ENCODE assay signal across 16 cellular contexts in genomic region chrX:153931151-153931550, GRCh38. TPM values are rescaled to one million over a fixed set of nuclear protein-coding genes. Genes with fewer than 3 reads are reported as not detected.
DNase-seq lines count a peak whose midpoint lies in the region; ATAC-seq, FAIRE-seq and TF ChIP-seq lines count a peak whose summit lies in the region.
"Had no signal": no experiment of that assay in that cellular context is flagged by ENCODE, and none has a peak within 500 bp of the region (broad histone marks: within the 10 kb centered on the region; RNA-seq: fewer than 3 reads in every experiment).

No MANE protein-coding gene starts in this region.

- peaks cover 40% of the 10 kb centered on the region for H3K36me3 ChIP-seq in DND-41 (ENCODE audit: insufficient read depth, low read length)
- H3K36me3 ChIP-seq in effector memory CD4-positive, alpha-beta T cell (ENCODE audit: control insufficient read depth, insufficient read depth, low read length), result peaks cover 8% of the 10 kb centered on the region

- CTCF ChIA-PET in A549 (lab: Yijun Ruan, JAX), result interaction anchor here (0.6 to 25.1 kb wide), 3 partner anchors 8 to 105 kb away, joined by 3 to 363 read pairs (median 26); partner anchors contain the start of gene RENBP

- no peak for DNase-seq in A549 (ENCODE audit: low read depth in 1 of 2, low spot score in 1 of 2)
- no peak for DNase-seq in DND-41
- DNase-seq in activated naive CD8-positive, alpha-beta T cell treated with anti-CD3 and anti-CD28 coated beads, Interleukin-2, amount 10 ng/mL, durations not matched to agents 7 days and 5 days, result no peak
- no peak for DNase-seq in ACHN
- DNase-seq in effector memory CD4-positive, alpha-beta T cell, result no peak
- DNase-seq: activated CD4-positive, CD25-positive, alpha-beta regulatory T cell treated with anti-CD3 and anti-CD28 coated beads, Interleukin-2, amount 50 U/mL, for 72 hours; activated T-cell treated with anti-CD3 and anti-CD28 coated beads, Interleukin-2, amount 50 U/mL, for 48 hours; H9; MM.1S; NCI-H1930; NCI-H510A had no signal

- no peaks in the 10 kb centered on the region for H3K9me3 Mint-ChIP-seq in activated naive CD8-positive, alpha-beta T cell treated with anti-CD3 and anti-CD28 coated beads, Interleukin-2, amount 10 ng/mL, durations not matched to agents 7 days and 5 days
- H3K9me3 Mint-ChIP-seq: T-helper 2 cell treated with Interferon-gamma antibody and Interleukin-4, amounts not matched to agents 5 μg/mL and 100 μg/mL, for 36 hours had no signal

- in situ Hi-C loops in ACHN (cut with HindIII; ENCODE audit: low pct_ligation_motif_present, low pct_unique_long_range_greater_than_20kb, low sequenced_read_pairs), result no loop called here

- no peaks in the 10 kb centered on the region for H3K27me3 ChIP-seq in DND-41 (ENCODE audit: insufficient read depth, low read length, poor library complexity)
- no peaks in the 10 kb centered on the region for H3K27me3 ChIP-seq in effector memory CD4-positive, alpha-beta T cell (replicated peaks; ENCODE audit: control insufficient read depth, insufficient read depth, low read length, poor library complexity, severe bottlenecking)
- H3K27me3 ChIP-seq: ascending aorta had no signal

- H3K4me2 ChIP-seq in A549, result no peak overlapping the region
- peak overlapping the region; percentile 42; the same call in 1 of the 2 replicates for H3K4me2 ChIP-seq in DND-41 (ENCODE audit: insufficient read depth, low read length)

- H4K20me1 ChIP-seq in DND-41 (ENCODE audit: insufficient read depth, low read length), result no peaks in the 10 kb centered on the region

- no peak for FAIRE-seq in A549 (lab: Jason Lieb, UNC)
- FAIRE-seq: colon had no signal

- H3K9ac ChIP-seq in DND-41 (ENCODE audit: low read depth, low read length), result no peak overlapping the region

- peaks cover 15% of the 10 kb centered on the region for H3K4me1 Mint-ChIP-seq in activated naive CD8-positive, alpha-beta T cell treated with anti-CD3 and anti-CD28 coated beads, Interleukin-2, amount 10 ng/mL, durations not matched to agents 7 days and 5 days

- H3K9me3 ChIP-seq in A549 (no peaks in the 10 kb centered on the region), DND-41 (ENCODE audit: insufficient read depth, low read length, severe bottlenecking) (no peaks in the 10 kb centered on the region)
- no peaks in the 10 kb centered on the region for H3K9me3 ChIP-seq in effector memory CD4-positive, alpha-beta T cell (ENCODE audit: control insufficient read depth, low read length)
- H3K9me3 ChIP-seq: ascending aorta had no signal

- H3K4me3 ChIP-seq in A549, result no peak overlapping the region
- no peak overlapping the region for H3K4me3 ChIP-seq in DND-41 (ENCODE audit: low read depth in 1 of 2, low read length in 2 of 2)
- H3K4me3 ChIP-seq in effector memory CD4-positive, alpha-beta T cell (ENCODE audit: insufficient read depth, low read depth, low read length, poor library complexity, severe bottlenecking), result no peak overlapping the region
- H3K4me3 ChIP-seq: ascending aorta had no signal

- no peak for ATAC-seq in A549
- no peak for ATAC-seq in DND-41 (ENCODE audit: insufficient read depth, low read depth)
- ATAC-seq in activated naive CD8-positive, alpha-beta T cell treated with anti-CD3 and anti-CD28 coated beads, Interleukin-2, amount 10 ng/mL, durations not matched to agents 7 days and 5 days (ENCODE audit: low read depth), result no peak
- no peak for ATAC-seq in HG02588 (IDR thresholded peaks at IDR 0.05; ENCODE audit: unreplicated experiment)

- H3K27ac Mint-ChIP-seq in activated naive CD8-positive, alpha-beta T cell treated with anti-CD3 and anti-CD28 coated beads, Interleukin-2, amount 10 ng/mL, durations not matched to agents 7 days and 5 days, result peak overlapping the region; percentile 62
- H3K27ac Mint-ChIP-seq: progenitor cell of endocrine pancreas had no signal

- POLR2A ChIA-PET in A549 (lab: Yijun Ruan, JAX), result no interaction called here
- POLR2A ChIA-PET in activated naive CD8-positive, alpha-beta T cell treated with anti-CD3 and anti-CD28 coated beads, Interleukin-2, amount 10 ng/mL, durations not matched to agents 7 days and 5 days (lab: Charles Lee), result no interaction called here

- TF ChIP-seq RAD21 in A549 (conservative IDR thresholded peaks at IDR 0.05 in 1 of 2, IDR thresholded peaks at IDR 0.05 in 1 of 2), result no peak

- no peaks in the 10 kb centered on the region for H3K27me3 Mint-ChIP-seq in activated naive CD8-positive, alpha-beta T cell treated with anti-CD3 and anti-CD28 coated beads, Interleukin-2, amount 10 ng/mL, durations not matched to agents 7 days and 5 days
- H3K27me3 Mint-ChIP-seq: progenitor cell of endocrine pancreas had no signal

- peaks cover 23% of the 10 kb centered on the region for H3K4me1 ChIP-seq in A549
- peaks cover 75% of the 10 kb centered on the region for H3K4me1 ChIP-seq in DND-41 (ENCODE audit: insufficient read depth, low read length)
- H3K4me1 ChIP-seq in effector memory CD4-positive, alpha-beta T cell (ENCODE audit: control insufficient read depth, insufficient read depth, low read length, poor library complexity, severe bottlenecking), result peaks cover 19% of the 10 kb centered on the region

- H3K27ac ChIP-seq in A549 (no peak overlapping the region), DND-41 (ENCODE audit: low read length) (peak overlapping the region; percentile 50)
- H3K27ac ChIP-seq in effector memory CD4-positive, alpha-beta T cell (ENCODE audit: insufficient read depth, low read length, poor library complexity, severe bottlenecking), result no peak overlapping the region
- H3K27ac ChIP-seq: ascending aorta had no signal

- peaks cover 55% of the 10 kb centered on the region for H3K79me2 ChIP-seq in DND-41 (ENCODE audit: insufficient read depth, low read length)

- H3K36me3 Mint-ChIP-seq in activated naive CD8-positive, alpha-beta T cell treated with anti-CD3 and anti-CD28 coated beads, Interleukin-2, amount 10 ng/mL, durations not matched to agents 7 days and 5 days, result peaks cover 9% of the 10 kb centered on the region

- TF ChIP-seq CTCF in A549 (IDR thresholded peaks at IDR 0.05), result no peak
- TF ChIP-seq CTCF in DND-41 (IDR thresholded peaks at IDR 0.05; ENCODE audit: borderline replicate concordance, extremely low read depth, low read length, poor library complexity, severe bottlenecking), result no peak

- no peak for TF ChIP-seq POLR2A in A549 (IDR thresholded peaks at IDR 0.05; ENCODE audit: low read length)

- WGBS in A549 (ENCODE audit: missing lambda C conversion rate), result 93% methylated on average over 4 of the region's 8 CpGs

- H3K4me3 Mint-ChIP-seq in activated naive CD8-positive, alpha-beta T cell treated with anti-CD3 and anti-CD28 coated beads, Interleukin-2, amount 10 ng/mL, durations not matched to agents 7 days and 5 days, result no peak overlapping the region

- no peak overlapping the region for H2AFZ ChIP-seq in DND-41 (ENCODE audit: low read depth, low read length)

- no peak for TF ChIP-seq EP300 in A549 (IDR thresholded peaks at IDR 0.05)

TF ChIP-seq in A549, 52 proteins besides CTCF, POLR2A, EP300 and RAD21:
- no peak for TF ChIP-seq MAX (IDR thresholded peaks at IDR 0.05)
- peak; percentile 77 for TF ChIP-seq MAFK (IDR thresholded peaks at IDR 0.05; ENCODE audit: partially characterized antibody)
TF ChIP-seq in A549: peak in this region for 1.

RNA-seq across cellular contexts. Expression of gene NAA10, which starts 3.7 kb away (rescaled TPM):
- polyA plus RNA-seq in A549 (2011; rRNA removed), result 63.5 and 88.8 TPM in 2 replicates
- polyA plus RNA-seq in A549 (2012; cell fraction: cytosol; rRNA removed), result 224 and 258 TPM in 2 replicates
- polyA plus RNA-seq in A549 (2012; cell fraction: nucleus; rRNA removed), result 239 and 267 TPM in 2 replicates
- polyA plus RNA-seq in A549 (2017; fragmentation: RNase III; extraction: RNeasy Plus Mini Kit Qiagen cat#74134 plus additional on column Dnase treatment), result 230 to 251 TPM (median 237 TPM) in 3 replicates
- polyA minus RNA-seq in A549 (2011; rRNA and poly(A)+ RNA removed), result 77.6 and 92.3 TPM in 2 replicates
- total RNA-seq in activated naive CD8-positive, alpha-beta T cell treated with anti-CD3 and anti-CD28 coated beads, Interleukin-2, amount 10 ng/mL, durations not matched to agents 7 days and 5 days, result 10 to 100 TPM; 79.5 to 84.3 TPM

RNA-seq across cellular contexts. Expression of gene ARHGAP4, which starts 5.1 kb away (rescaled TPM):
- polyA plus RNA-seq in A549 (2011; rRNA removed), result 0.78 and 0.95 TPM in 2 replicates
- polyA plus RNA-seq in A549 (2012; cell fraction: cytosol; rRNA removed), result 0.70 and 0.82 TPM in 2 replicates
- polyA plus RNA-seq in A549 (2012; cell fraction: nucleus; rRNA removed), result 8.9 and 9.7 TPM in 2 replicates
- polyA plus RNA-seq in A549 (2017; fragmentation: RNase III; extraction: RNeasy Plus Mini Kit Qiagen cat#74134 plus additional on column Dnase treatment), result 0.98 to 2.3 TPM (median 1.1 TPM) in 3 replicates
- 2.1 and 2.8 TPM in 2 replicates for polyA minus RNA-seq in A549 (2011; rRNA and poly(A)+ RNA removed)
- total RNA-seq in activated naive CD8-positive, alpha-beta T cell treated with anti-CD3 and anti-CD28 coated beads, Interleukin-2, amount 10 ng/mL, durations not matched to agents 7 days and 5 days, result 100 to 1,000 TPM; 341 to 356 TPM

RNA-seq across cellular contexts. Expression of gene RENBP, which starts 13.3 kb away (rescaled TPM):
- polyA plus RNA-seq in A549 (2011; rRNA removed), result not detected in 2 replicates
- polyA plus RNA-seq in A549 (2012; cell fraction: cytosol; rRNA removed), result 0.05 and 0.07 TPM in 2 replicates
- 0.19 and 0.27 TPM in 2 replicates for polyA plus RNA-seq in A549 (2012; cell fraction: nucleus; rRNA removed)
- polyA plus RNA-seq in A549 (2017; fragmentation: RNase III; extraction: RNeasy Plus Mini Kit Qiagen cat#74134 plus additional on column Dnase treatment), result not detected in 3 replicates
- not detected in 2 replicates for polyA minus RNA-seq in A549 (2011; rRNA and poly(A)+ RNA removed)
- 10 to 100 TPM; 18.1 to 18.8 TPM for total RNA-seq in activated naive CD8-positive, alpha-beta T cell treated with anti-CD3 and anti-CD28 coated beads, Interleukin-2, amount 10 ng/mL, durations not matched to agents 7 days and 5 days

RNA-seq across cellular contexts. Expression of gene AVPR2, which starts 26.7 kb away (rescaled TPM):
- polyA plus RNA-seq in A549 (2011; rRNA removed) (not detected in 2 replicates), A549 (2017; fragmentation: RNase III; extraction: RNeasy Plus Mini Kit Qiagen cat#74134 plus additional on column Dnase treatment) (0.05 TPM in 1 of 3 replicates, not detected in the others)
- 0.03 and 0.05 TPM in 2 replicates for polyA plus RNA-seq in A549 (2012; cell fraction: cytosol; rRNA removed)
- 0.04 TPM in 1 of 2 replicates, not detected in the other for polyA plus RNA-seq in A549 (2012; cell fraction: nucleus; rRNA removed)
- not detected in 2 replicates for polyA minus RNA-seq in A549 (2011; rRNA and poly(A)+ RNA removed)
- total RNA-seq in activated naive CD8-positive, alpha-beta T cell treated with anti-CD3 and anti-CD28 coated beads, Interleukin-2, amount 10 ng/mL, durations not matched to agents 7 days and 5 days, result not detected
- total RNA-seq: H9, progenitor cell of endocrine pancreas had no signal

RNA-seq across cellular contexts. Expression of gene HCFC1, which starts 40.5 kb away (rescaled TPM):
- polyA plus RNA-seq in A549 (2011; rRNA removed) (4.4 and 11.9 TPM in 2 replicates), A549 (2017; fragmentation: RNase III; extraction: RNeasy Plus Mini Kit Qiagen cat#74134 plus additional on column Dnase treatment) (31.0 to 33.3 TPM (median 32.9 TPM) in 3 replicates)
- 17.0 and 25.3 TPM in 2 replicates for polyA plus RNA-seq in A549 (2012; cell fraction: cytosol; rRNA removed)
- 71.6 and 78.9 TPM in 2 replicates for polyA plus RNA-seq in A549 (2012; cell fraction: nucleus; rRNA removed)
- 21.9 and 36.5 TPM in 2 replicates for polyA minus RNA-seq in A549 (2011; rRNA and poly(A)+ RNA removed)
- 100 to 1,000 TPM; 101 to 107 TPM for total RNA-seq in activated naive CD8-positive, alpha-beta T cell treated with anti-CD3 and anti-CD28 coated beads, Interleukin-2, amount 10 ng/mL, durations not matched to agents 7 days and 5 days
